In the genomic region with DNA sequence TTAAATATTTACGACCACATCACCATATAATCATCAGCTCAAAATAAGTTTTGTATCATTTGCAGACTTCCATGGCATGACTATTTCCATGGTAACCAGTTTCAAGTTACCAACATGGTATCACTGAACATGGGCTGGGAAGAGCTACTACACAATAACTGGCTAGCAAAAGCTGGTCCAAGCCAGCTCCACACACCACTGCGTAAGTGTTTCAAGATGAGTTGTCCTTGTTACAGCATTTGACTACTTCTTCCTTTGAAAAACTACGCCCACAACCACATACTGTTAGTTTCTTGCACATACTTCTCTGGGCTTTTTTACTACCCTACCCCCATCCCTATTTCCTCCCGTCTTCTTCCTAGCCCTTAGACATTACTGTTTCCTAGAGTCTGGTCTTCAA, we compare ENCODE assay signal across 8 cellular contexts. TPM values are rescaled to one million over a fixed set of nuclear protein-coding genes. Genes with fewer than 3 reads are reported as not detected.
DNase-seq lines count a peak whose midpoint lies in the region; ATAC-seq and TF ChIP-seq lines count a peak whose summit lies in the region.

No MANE protein-coding gene starts in this region.

- ATAC-seq in GM21360 (IDR thresholded peaks at IDR 0.05; ENCODE audit: unreplicated experiment) (peak; percentile 93), HG03521 (IDR thresholded peaks at IDR 0.05; ENCODE audit: unreplicated experiment) (peak; percentile 94), left colon (peak; percentile 24)

- TF ChIP-seq CTCF in GM12864 (IDR thresholded peaks at IDR 0.05; ENCODE audit: low read depth, low read length, missing control alignments), result no peak

- no peak overlapping the region for H3K4me3 ChIP-seq in GM12864 (ENCODE audit: low read depth, low read length)

- intact Hi-C loops in left colon (cut with DNase I, micrococcal nuclease), result no loop called here

- DNase-seq in GM12864 (ENCODE audit: low read depth) (peak; percentile 77), left colon (no peak), globus pallidus (ENCODE audit: low spot score) (no peak), NCI-H2107 (lab: John Stamatoyannopoulos, UW) (no peak), islet precursor cell (no peak)
- no peak for DNase-seq in activated CD8-positive, alpha-beta memory T cell treated with anti-CD3 and anti-CD28 coated beads, Interleukin-2, amount 50 U/mL, for 48 hours

RNA-seq across cellular contexts. Expression of gene CD164, which starts 8.5 kb away (rescaled TPM):
- total RNA-seq in left colon, result 100 to 1,000 TPM; 591 to 774 TPM

Comparison
In these comparisons a context has a peak if more than half of its experiments do, and no peak if none do; other contexts are left out.
1. ATAC-seq: peak in every context shown above with its lines; median percentile 94 in HG03521; 93 in GM21360; 24 in left colon.